ENCODE assay signal across 1 cellular context in genomic region chr13:49629196-49629938, GRCh38.
TF ChIP-seq lines count a peak whose summit lies in the region.

No MANE protein-coding gene starts in this region.

TF ChIP-seq in IMR-90, 13 proteins besides CTCF, POLR2A, EP300 and RAD21:
- TF ChIP-seq MAZ (IDR thresholded peaks at IDR 0.05; ENCODE audit: borderline replicate concordance, low read depth, low read length): no peak
